ENCODE assay signal across 25 cellular contexts in genomic region chr3:27127879-27128278, GRCh38.
"Had no signal": no experiment of that assay in that cellular context is flagged by ENCODE, and none has a peak within 500 bp of the region (broad histone marks: within the 10 kb centered on the region; RNA-seq: fewer than 3 reads in every experiment).

No MANE protein-coding gene starts in this region.

- H3K27ac ChIP-seq: left lung, ovary, right atrium auricular region, right lobe of liver, stomach, testis, thyroid gland, transverse colon, upper lobe of left lung, vagina had no signal

- DNase-seq: hypothalamus; immature natural killer cell; kidney; left colon; left lung; midbrain; mucosa of descending colon; naive thymus-derived CD4-positive, alpha-beta T cell; ovary; right lobe of liver; stimulated activated CD4-positive, alpha-beta T cell treated with anti-CD3 and anti-CD28 coated beads, Interleukin-12 subunit alpha, Interleukin-12 subunit beta, amount 100 ng/mL, for 4 hours; stimulated activated CD4-positive, alpha-beta T cell treated with anti-CD3 and anti-CD28 coated beads, Interleukin-15, amount 100 ng/mL, for 24 hours; stimulated activated CD4-positive, alpha-beta T cell treated with anti-CD3 and anti-CD28 coated beads, Interleukin-2, amount 100 ng/mL, for 24 hours; stimulated activated CD4-positive, alpha-beta T cell treated with anti-CD3 and anti-CD28 coated beads, Interleukin-4, amount 100 ng/mL, for 1 hour; stimulated activated naive B cell treated with anti-CD40 and anti-IgM and Interleukin-4, amounts not matched to agents 10 μg/mL and 1 μg/mL and 100 μg/mL, for 72 hours; stimulated activated naive CD8-positive, alpha-beta T cell treated with anti-CD3 and anti-CD28 coated beads, Interleukin-15, Interleukin-2, amounts not matched to agents 100 U/mL and 50 U/mL, for 24 hours; stomach; testis; thyroid gland; transverse colon; upper lobe of left lung had no signal

- H3K36me3 ChIP-seq: left lung, ovary, right atrium auricular region, right lobe of liver, stomach, thyroid gland, transverse colon, upper lobe of left lung, vagina had no signal

- ATAC-seq: left lung; mucosa of descending colon; naive thymus-derived CD4-positive, alpha-beta T cell; natural killer cell treated with Interleukin-12 subunit alpha and Interleukin-12 subunit beta and Interleukin-15 and Interleukin-18, amount 100 ng/mL, for 72 hours; stimulated activated naive B cell treated with anti-CD40 and anti-IgM and Interleukin-4, amounts not matched to agents 10 μg/mL and 1 μg/mL and 100 μg/mL, for 72 hours; stimulated activated naive CD8-positive, alpha-beta T cell treated with anti-CD3 and anti-CD28 coated beads, Interleukin-15, Interleukin-2, amounts not matched to agents 100 U/mL and 50 U/mL, for 24 hours had no signal

- H3K4me1 ChIP-seq: left lung, right atrium auricular region, stomach, testis, thyroid gland, transverse colon, upper lobe of left lung, vagina had no signal

- H3K9me3 ChIP-seq: left lung, mucosa of descending colon, ovary, right atrium auricular region, right lobe of liver, stomach, testis, thyroid gland, transverse colon, upper lobe of left lung, vagina had no signal

- H3K4me3 ChIP-seq: left lung, lung, mucosa of descending colon, ovary, right atrium auricular region, right lobe of liver, stomach, testis, thyroid gland, transverse colon, upper lobe of left lung, vagina had no signal

- H3K27me3 ChIP-seq: left lung, ovary, right atrium auricular region, right lobe of liver, stomach, testis, thyroid gland, transverse colon, upper lobe of left lung, vagina had no signal
